In genomic region chr17:4978720-4979119, GRCh38 we compare ENCODE assay signal across 1 cellular context.
TF ChIP-seq lines count a peak whose summit lies in the region.

No MANE protein-coding gene starts in this region.

TF ChIP-seq in SK-N-SH treated with all-trans-retinoic acid at 6 μM for 48 hours, 23 proteins besides CTCF, POLR2A, EP300 and RAD21:
- no peak for TF ChIP-seq POU6F1 (CRISPR knock-in tag; IDR thresholded peaks at IDR 0.05; ENCODE audit: borderline replicate concordance, low read depth)
- TF ChIP-seq TOX (CRISPR knock-in tag; IDR thresholded peaks at IDR 0.05; ENCODE audit: borderline replicate concordance) = no peak
- no peak for TF ChIP-seq ZFP3 (CRISPR knock-in tag; IDR thresholded peaks at IDR 0.05)
- TF ChIP-seq ZNF565 (CRISPR knock-in tag; conservative IDR thresholded peaks at IDR 0.05; ENCODE audit: low read depth) = no peak
- TF ChIP-seq SNAI2 (CRISPR knock-in tag; IDR thresholded peaks at IDR 0.05) = no peak
- no peak for TF ChIP-seq ESRRG (CRISPR knock-in tag; IDR thresholded peaks at IDR 0.05)
- TF ChIP-seq ZNF70 (CRISPR knock-in tag; IDR thresholded peaks at IDR 0.05) = no peak
- TF ChIP-seq CSDC2 (CRISPR knock-in tag; IDR thresholded peaks at IDR 0.05) = no peak
- TF ChIP-seq ARNTL (CRISPR knock-in tag; IDR thresholded peaks at IDR 0.05; ENCODE audit: borderline replicate concordance, low read depth) = no peak
- no peak for TF ChIP-seq BACH2 (CRISPR knock-in tag; IDR thresholded peaks at IDR 0.05; ENCODE audit: borderline replicate concordance)
